1 cellular context compared by ENCODE assay signal in genomic region chr14:65054471-65055085, GRCh38.
TF ChIP-seq lines count a peak whose summit lies in the region.

No MANE protein-coding gene starts in this region.

TF ChIP-seq in GM23338, 12 proteins besides CTCF, POLR2A, EP300 and RAD21 (continued from another document):
- no peak for TF ChIP-seq ZNF462 (CRISPR knock-in tag; IDR thresholded peaks at IDR 0.05)
- no peak for TF ChIP-seq STAT1 (IDR thresholded peaks at IDR 0.05; ENCODE audit: unreplicated experiment)
- no peak for TF ChIP-seq ZNF114 (CRISPR knock-in tag; IDR thresholded peaks at IDR 0.05)
- TF ChIP-seq ETS1 (IDR thresholded peaks at IDR 0.05): no peak
- no peak for TF ChIP-seq CREB1 (CRISPR knock-in tag; IDR thresholded peaks at IDR 0.05; ENCODE audit: low read depth)
- TF ChIP-seq EZH2phosphoT487 (IDR thresholded peaks at IDR 0.05; ENCODE audit: unreplicated experiment): no peak
- TF ChIP-seq NANOG (IDR thresholded peaks at IDR 0.05; ENCODE audit: borderline replicate concordance): no peak
